ENCODE assay signal across 20 cellular contexts in the genomic region with DNA sequence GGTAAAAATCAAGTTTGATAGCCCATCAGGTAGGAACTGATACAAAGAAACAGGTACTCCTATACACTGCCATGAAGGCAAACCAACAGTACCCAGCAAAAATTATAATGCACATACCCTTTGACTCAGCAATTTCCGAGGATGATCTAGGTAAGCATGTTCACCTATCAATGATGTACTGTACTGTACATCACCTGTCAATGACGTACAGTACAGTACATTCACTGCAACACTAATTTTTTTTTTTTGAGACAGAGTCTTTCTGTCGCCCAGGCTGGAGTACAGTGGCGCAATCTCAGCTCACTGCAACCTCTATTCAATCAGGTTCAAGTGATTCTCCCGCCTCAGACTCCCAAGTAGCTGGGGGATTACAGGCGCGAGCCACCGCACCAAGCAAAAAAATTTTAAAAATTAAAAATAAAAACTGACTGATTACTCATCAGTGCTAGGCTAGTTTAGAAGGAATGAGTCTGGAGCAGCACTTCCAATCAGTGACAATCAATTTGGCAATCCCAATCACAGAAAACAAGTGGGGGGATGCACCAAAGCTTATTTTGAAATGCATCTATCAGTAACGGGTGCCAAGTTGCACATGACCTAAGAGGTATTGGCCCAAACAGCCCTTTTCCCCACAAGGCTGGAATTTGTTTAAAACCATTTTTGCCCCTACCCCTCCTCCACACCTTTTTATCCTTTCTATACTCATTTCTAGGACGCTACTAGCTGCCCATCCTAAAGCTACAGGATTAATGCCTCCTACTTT. TPM values are rescaled to one million over a fixed set of nuclear protein-coding genes. Genes with fewer than 3 reads are reported as not detected.
DNase-seq lines count a peak whose midpoint lies in the region; ATAC-seq, FAIRE-seq and TF ChIP-seq lines count a peak whose summit lies in the region.
"Had no signal": no experiment of that assay in that cellular context is flagged by ENCODE, and none has a peak within 500 bp of the region (broad histone marks: within the 10 kb centered on the region; RNA-seq: fewer than 3 reads in every experiment).

No MANE protein-coding gene starts in this region.

- no peaks in the 10 kb centered on the region for H3K9me1 ChIP-seq in IMR-90 (ENCODE audit: insufficient read depth, low read length)

- CTCF ChIA-PET in activated CD4-positive, alpha-beta T cell treated with anti-CD3 and anti-CD28 coated beads for 36 hours (lab: Charles Lee): interaction anchor here (0.7 to 8.1 kb wide), 18 partner anchors 9 to 427 kb away, joined by 3 to 141 read pairs (median 4); no protein-coding TSS in a partner anchor
- CTCF ChIA-PET in IMR-90 (lab: Yijun Ruan, JAX) (interaction anchor here (0.6 to 1.9 kb wide), 5 partner anchors 18 to 418 kb away, joined by 3 to 5 read pairs (median 5); no protein-coding TSS in a partner anchor), GM12878 (lab: Yijun Ruan, JAX) (interaction anchor here (0.6 to 12.6 kb wide), 18 partner anchors 10 to 486 kb away, joined by 3 to 162 read pairs (median 4); partner anchors contain the start of gene HNRNPLL)

- no peak for TF ChIP-seq POLR2A in IMR-90 (IDR thresholded peaks at IDR 0.05; ENCODE audit: low read depth, low read length)
- no peak; the same call in 1 of the 2 replicates for TF ChIP-seq POLR2A in GM12878 (IDR thresholded peaks at IDR 0.05; ENCODE audit: low read depth, low read length)
- no peak for TF ChIP-seq POLR2A in lower leg skin (IDR thresholded peaks at IDR 0.05)

- H4K8ac ChIP-seq in IMR-90 (ENCODE audit: low read depth in 2 of 2, low read length in 2 of 2): no peak overlapping the region

- H3K36me3 ChIP-seq in IMR-90 (ENCODE audit: control insufficient read depth, insufficient read depth, low read length) (peaks cover 35% of the 10 kb centered on the region), GM12878 (ENCODE audit: control insufficient read depth in 2 of 2, insufficient read depth in 2 of 2, low read length in 1 of 2) (peaks cover 7 to 42% of the 10 kb centered on the region in 2 experiments)

- no peak overlapping the region for H4K5ac ChIP-seq in IMR-90 (ENCODE audit: low read depth, low read length)

- BruUV-seq in IMR-90 (replicated peaks; lab: Mats Ljungman, UMichigan): no TSS peak
- BruUV-seq in GM12878 (replicated peaks; lab: Mats Ljungman, UMichigan): no TSS peak

- no peak overlapping the region for H4K91ac ChIP-seq in IMR-90 (ENCODE audit: insufficient read depth, low read depth, low read length)

- no peak for FAIRE-seq in GM12878 (lab: Jason Lieb, UNC)
- FAIRE-seq: D721Med, frontal cortex, RCC 7860, small intestine had no signal

- 95% methylated on average over 2 of the region's 10 CpGs; no CpG with 5 or more reads in 1 of the 2 experiments for WGBS in IMR-90 (ENCODE audit: extremely low coverage in 2 of 2, insufficient read length in 1 of 2), 2 experiments
- 85% methylated on average over 10 of the region's 10 CpGs for WGBS in GM12878 (ENCODE audit: insufficient coverage, insufficient replicate concordance, low lambda C conversion rate, missing lambda C conversion rate)
- 84% methylated on average over 10 of the region's 10 CpGs for WGBS in lower leg skin, 2 donors

- H3K27me3 ChIP-seq in IMR-90 (ENCODE audit: control insufficient read depth, insufficient read depth, low read length) (no peaks in the 10 kb centered on the region), GM12878 (replicated peaks in 1 of 2; ENCODE audit: control insufficient read depth in 2 of 2, insufficient read depth in 2 of 2, low read length in 1 of 2) (no peaks in the 10 kb centered on the region)
- H3K27me3 ChIP-seq: breast epithelium had no signal

- TF ChIP-seq RAD21 in IMR-90 (IDR thresholded peaks at IDR 0.05; ENCODE audit: low read length) (no peak), GM12878 (IDR thresholded peaks at IDR 0.05; ENCODE audit: insufficient read depth, low read depth, low read length) (no peak)

- no peak overlapping the region for H3K4ac ChIP-seq in IMR-90 (ENCODE audit: low read depth, low read length)

- H2AK5ac ChIP-seq in IMR-90 (ENCODE audit: low read depth, low read length): no peak overlapping the region

- no peak overlapping the region for H2AK9ac ChIP-seq in IMR-90 (replicated peaks; ENCODE audit: low read depth, low read length, poor library complexity)

- H2AFZ ChIP-seq in IMR-90 (replicated peaks; ENCODE audit: low read length, poor library complexity): no peak overlapping the region
- H2AFZ ChIP-seq in GM12878 (ENCODE audit: control insufficient read depth, low read depth, low read length): no peak overlapping the region

- no peak overlapping the region for H2BK5ac ChIP-seq in IMR-90 (ENCODE audit: low read depth, low read length, poor library complexity, severe bottlenecking)

- H3K79me2 ChIP-seq in GM12878 (ENCODE audit: control insufficient read depth, insufficient read depth, low read length): peaks cover 48% of the 10 kb centered on the region

- no peak overlapping the region for H2BK20ac ChIP-seq in IMR-90 (ENCODE audit: low read depth, low read length)

- H3K14ac ChIP-seq in IMR-90 (replicated peaks; ENCODE audit: low read depth, low read length): no peak overlapping the region

- H3K56ac ChIP-seq in IMR-90 (ENCODE audit: extremely low read depth, insufficient read depth, low read length): no peak overlapping the region

- in situ Hi-C loops in IMR-90 (cut with MboI; ENCODE audit: low sequenced_read_pairs): no loop called here
- in situ Hi-C loops in GM12878 (cut with MboI): no loop called here

- RAD21 ChIA-PET in GM12878 (lab: Charles Lee; ENCODE audit: unreplicated experiment): interaction anchor here (1.1 to 5.0 kb wide), 7 partner anchors 20 to 178 kb away, joined by 4 to 47 read pairs (median 5); no protein-coding TSS in a partner anchor

- H2BK15ac ChIP-seq in IMR-90 (ENCODE audit: low read depth, low read length): no peak overlapping the region

- no peak overlapping the region for H3K4me3 Mint-ChIP-seq in activated CD4-positive, alpha-beta T cell treated with anti-CD3 and anti-CD28 coated beads for 36 hours
- peak overlapping the region; percentile 42 for H3K4me3 Mint-ChIP-seq in neural crest cell
- H3K4me3 Mint-ChIP-seq: activated CD4-positive, alpha-beta T cell treated with anti-CD3 and anti-CD28 coated beads, Interleukin-2, amount 10 ng/mL, durations not matched to agents 7 days and 5 days had no signal

- H3K27ac Mint-ChIP-seq in activated CD4-positive, alpha-beta T cell treated with anti-CD3 and anti-CD28 coated beads for 36 hours: peak overlapping the region; percentile 48
- H3K27ac Mint-ChIP-seq in neural crest cell (ENCODE audit: unreplicated experiment): no peak overlapping the region

- no peak overlapping the region for H3K9ac ChIP-seq in IMR-90 (ENCODE audit: low read depth, low read length)
- no peak overlapping the region for H3K9ac ChIP-seq in GM12878 (ENCODE audit: control insufficient read depth, insufficient read depth, low read length)

- H4K20me1 ChIP-seq in IMR-90 (ENCODE audit: insufficient read depth, low read length) (peaks cover 53% of the 10 kb centered on the region), GM12878 (ENCODE audit: control insufficient read depth, insufficient read depth) (no peaks in the 10 kb centered on the region)

- no peak for TF ChIP-seq EP300 in GM12878 (IDR thresholded peaks at IDR 0.05; ENCODE audit: borderline replicate concordance in 1 of 2, control insufficient read depth in 1 of 2, low read depth in 2 of 2, low read length in 2 of 2)

- no peak overlapping the region for H2BK120ac ChIP-seq in IMR-90 (ENCODE audit: low read depth, low read length)

- no peaks in the 10 kb centered on the region; the same call in 1 of the 2 replicates for H3K4me1 ChIP-seq in IMR-90 (ENCODE audit: control insufficient read depth, insufficient read depth, low read length)
- no peaks in the 10 kb centered on the region for H3K4me1 ChIP-seq in GM12878 (ENCODE audit: control insufficient read depth, insufficient read depth, low read length)

- H3K27ac ChIP-seq in IMR-90 (ENCODE audit: insufficient read depth, low read length) (no peak overlapping the region), GM12878 (ENCODE audit: control insufficient read depth, insufficient read depth) (no peak overlapping the region)
- H3K27ac ChIP-seq: breast epithelium had no signal

- POLR2A ChIA-PET in activated CD4-positive, alpha-beta T cell treated with anti-CD3 and anti-CD28 coated beads for 36 hours (lab: Charles Lee): interaction anchor here (0.7 to 3.4 kb wide), 6 partner anchors 8 to 167 kb away, joined by 3 to 26 read pairs (median 6); partner anchors contain the start of gene SRSF7
- POLR2A ChIA-PET in IMR-90 (lab: Charles Lee; ENCODE audit: unreplicated experiment) (interaction anchor here (0.6 kb wide), 2 partner anchors 30 to 1734 kb away, joined by 3 to 10 read pairs; no protein-coding TSS in a partner anchor), GM12878 (lab: Charles Lee) (interaction anchor here (1.0 to 1.5 kb wide), 5 partner anchors 8 to 180 kb away, joined by 3 to 5 read pairs (median 4); partner anchors contain the start of gene SRSF7)

- no peak overlapping the region for H3K23ac ChIP-seq in IMR-90 (ENCODE audit: low read depth, low read length)

- peaks cover 26 to 44% of the 10 kb centered on the region in 2 experiments; a peak in 3 of 4 replicates for H3K79me1 ChIP-seq in IMR-90 (ENCODE audit: low read depth in 1 of 2, low read length in 2 of 2)

- dilution Hi-C loops in IMR-90 (cut with HindIII; ENCODE audit: low sequenced_read_pairs, unreplicated experiment): loop anchor here (25.0 kb wide), 1 partner anchor 181 kb away; no protein-coding TSS in a partner anchor

- ATAC-seq in activated CD4-positive, alpha-beta T cell treated with anti-CD3 and anti-CD28 coated beads for 36 hours: peak; percentile 4
- no peak for ATAC-seq in IMR-90 (ENCODE audit: low read depth)
- ATAC-seq in GM12878: peak; percentile 11

- H3K9me3 ChIP-seq in IMR-90 (ENCODE audit: control insufficient read depth, insufficient read depth, low read length): no peaks in the 10 kb centered on the region
- H3K9me3 ChIP-seq in GM12878 (replicated peaks; ENCODE audit: control insufficient read depth, insufficient read depth, low read length): no peaks in the 10 kb centered on the region; the same call in 2 of the 3 replicates
- H3K9me3 ChIP-seq: breast epithelium, HAP-1 had no signal

- intact Hi-C loops in activated CD4-positive, alpha-beta T cell treated with anti-CD3 and anti-CD28 coated beads for 36 hours (cut with DNase I, micrococcal nuclease): loop anchor here in 1 of 2 experiments (10.0 kb wide), 2 partner anchors 382 to 428 kb away; partner anchors contain the start of gene SOS1
- intact Hi-C loops in IMR-90 (cut with micrococcal nuclease) (loop anchor here (5.0 kb wide), 1 partner anchor 161 kb away; no protein-coding TSS in a partner anchor), GM12878 (cut with micrococcal nuclease; ENCODE audit: unreplicated experiment) (loop anchor here (10.0 kb wide), 2 partner anchors 368 to 428 kb away; partner anchors contain the start of gene ATL2), lower leg skin (cut with DNase I; ENCODE audit: low total_unique reads) (loop anchor here (5.0 kb wide), 1 partner anchor 161 kb away; no protein-coding TSS in a partner anchor)

- H3K4me1 Mint-ChIP-seq in activated CD4-positive, alpha-beta T cell treated with anti-CD3 and anti-CD28 coated beads for 36 hours: peaks cover 72% of the 10 kb centered on the region
- peaks cover 47% of the 10 kb centered on the region for H3K4me1 Mint-ChIP-seq in neural crest cell

- SMC1A ChIA-PET in GM12878 (lab: Charles Lee; ENCODE audit: uncharacterized antibody, unreplicated experiment): interaction anchor here (0.6 to 5.5 kb wide), 15 partner anchors 9 to 467 kb away, joined by 3 to 48 read pairs (median 3); no protein-coding TSS in a partner anchor

- TF ChIP-seq CTCF in IMR-90 (conservative IDR thresholded peaks at IDR 0.05; ENCODE audit: low read depth, low read length): no peak
- no peak for TF ChIP-seq CTCF in GM12878 (IDR thresholded peaks at IDR 0.05 in 2 of 3, conservative IDR thresholded peaks at IDR 0.05 in 1 of 3; ENCODE audit: control insufficient read depth in 2 of 3, extremely low read depth in 1 of 3, insufficient read depth in 1 of 3, low read depth in 3 of 3, low read length in 3 of 3)
- no peak for TF ChIP-seq CTCF in neural crest cell (conservative IDR thresholded peaks at IDR 0.05)
- TF ChIP-seq CTCF in lower leg skin (IDR thresholded peaks at IDR 0.05): no peak

- no peaks in the 10 kb centered on the region for H3K27me3 Mint-ChIP-seq in activated CD4-positive, alpha-beta T cell treated with anti-CD3 and anti-CD28 coated beads for 36 hours
- H3K27me3 Mint-ChIP-seq in neural crest cell (ENCODE audit: low read depth): peaks cover 6% of the 10 kb centered on the region
- H3K27me3 Mint-ChIP-seq: activated CD4-positive, alpha-beta T cell treated with anti-CD3 and anti-CD28 coated beads, Interleukin-2, amount 10 ng/mL, durations not matched to agents 7 days and 5 days had no signal

- no peaks in the 10 kb centered on the region for H3K9me3 Mint-ChIP-seq in activated CD4-positive, alpha-beta T cell treated with anti-CD3 and anti-CD28 coated beads for 36 hours (ENCODE audit: low read depth)
- peaks cover 3% of the 10 kb centered on the region for H3K9me3 Mint-ChIP-seq in neural crest cell
- H3K9me3 Mint-ChIP-seq: activated CD4-positive, alpha-beta T cell treated with anti-CD3 and anti-CD28 coated beads, Interleukin-2, amount 10 ng/mL, durations not matched to agents 7 days and 5 days had no signal

- no peak overlapping the region for H3K4me3 ChIP-seq in IMR-90 (ENCODE audit: insufficient read depth, low read depth, low read length)
- peak overlapping the region; percentile 2; the same call in 1 of the 2 replicates for H3K4me3 ChIP-seq in GM12878
- H3K4me3 ChIP-seq in lower leg skin (ENCODE audit: low read depth, poor library complexity, severe bottlenecking): no peak overlapping the region
- H3K4me3 ChIP-seq: breast epithelium, HAP-1 had no signal

- H3K36me3 Mint-ChIP-seq in activated CD4-positive, alpha-beta T cell treated with anti-CD3 and anti-CD28 coated beads for 36 hours (ENCODE audit: low read depth): peaks cover 82% of the 10 kb centered on the region
- H3K36me3 Mint-ChIP-seq in neural crest cell (ENCODE audit: low read depth): peaks cover 55% of the 10 kb centered on the region

- no peak overlapping the region for H3K4me2 ChIP-seq in IMR-90 (ENCODE audit: low read depth, low read length)
- no peak overlapping the region for H3K4me2 ChIP-seq in GM12878 (ENCODE audit: control insufficient read depth, insufficient read depth)

- DNase-seq in activated CD4-positive, alpha-beta T cell treated with anti-CD3 and anti-CD28 coated beads for 36 hours: no peak
- DNase-seq in activated CD4-positive, alpha-beta T cell treated with anti-CD3 and anti-CD28 coated beads for 1 hour: no peak
- DNase-seq in IMR-90 (no peak), GM12878 (ENCODE audit: low read depth, low spot score) (no peak), neural crest cell (ENCODE audit: low read depth, low spot score) (no peak), lower leg skin (ENCODE audit: low spot score in 2 of 2) (no peak), hepatic stellate cell (ENCODE audit: low spot score) (no peak), MV-4-11 (lab: John Stamatoyannopoulos, UW) (no peak)
- DNase-seq: activated CD4-positive, alpha-beta T cell treated with anti-CD3 and anti-CD28 coated beads, Interleukin-2, amount 10 ng/mL, durations not matched to agents 7 days and 5 days; activated gamma-delta T cell; KG1; mesendoderm; NCI-H524 treated with DMSO at 0.1 percent for 48 hours; occipital lobe; small intestine had no signal

- H3K18ac ChIP-seq in IMR-90 (ENCODE audit: low read depth, low read length): no peak overlapping the region

RNA-seq across cellular contexts. Expression of gene SRSF7, which starts 8.2 kb away (rescaled TPM):
- 100 to 1,000 TPM; 194 to 309 TPM for total RNA-seq in activated CD4-positive, alpha-beta T cell treated with anti-CD3 and anti-CD28 coated beads for 36 hours
- total RNA-seq in IMR-90 (2012; rRNA removed) (148 and 260 TPM in 2 replicates), GM12878 (2014; rRNA removed) (205 and 241 TPM in 2 replicates), GM12878 (2014; rRNA removed; fragmentation: Illumina TruSeq; extraction: Trizol) (352 and 361 TPM in 2 replicates), GM12878 (2021) (275 and 278 TPM in 2 replicates), neural crest cell (347 and 356 TPM in 2 replicates), lower leg skin (10 to 100 TPM; 69.7 to 77.1 (median 72.8) TPM)
- polyA plus RNA-seq in IMR-90 (2012; rRNA removed) (191 and 193 TPM in 2 replicates), GM12878 (2011; rRNA removed) (538 and 623 TPM in 2 replicates), GM12878 (2014; fragmentation: Illumina TruSeq; extraction: Trizol) (315 and 320 TPM in 2 replicates), GM12878 (2014; fragmentation: Nextera tagmentation; extraction: Ambion mirVana) (100 to 1,000 TPM; 753 to 785 TPM), GM12878 (2014; rRNA removed) (282 and 313 TPM in 2 replicates), GM12878 (2016; fragmentation: Nextera tagmentation; extraction: Ambion mirVana) (100 to 1,000 TPM; 456 to 494 TPM)
- polyA plus RNA-seq in IMR-90 (2012; cell fraction: cytosol; rRNA removed): 39.8 and 81.0 TPM in 2 replicates
- polyA plus RNA-seq in IMR-90 (2012; cell fraction: nucleus; rRNA removed; ENCODE audit: low replicate concordance): 30.2 and 247 TPM in 2 replicates
- 134 and 148 TPM in 2 replicates for total RNA-seq in GM12878 (2013; cell fraction: nucleolus; rRNA removed)
- polyA plus RNA-seq in GM12878 (2011; ENCODE audit: low read depth): 276 TPM
- polyA plus RNA-seq in GM12878 (2011; cell fraction: cytosol; rRNA removed): 201 and 240 TPM in 2 replicates
- polyA plus RNA-seq in GM12878 (2011; cell fraction: nucleus; rRNA removed): 731 and 872 TPM in 2 replicates
- polyA plus RNA-seq in GM12878 (2012): 229 and 278 TPM in 2 replicates
- 221 and 363 TPM in 2 replicates for polyA minus RNA-seq in GM12878 (2011; rRNA and poly(A)+ RNA removed)
- polyA minus RNA-seq in GM12878 (2011; cell fraction: cytosol; rRNA and poly(A)+ RNA removed): 54.8 and 70.5 TPM in 2 replicates
- polyA minus RNA-seq in GM12878 (2011; cell fraction: nucleus; rRNA and poly(A)+ RNA removed): 117 and 178 TPM in 2 replicates

RNA-seq across cellular contexts. Expression of gene GEMIN6, which starts 35.0 kb away (rescaled TPM):
- total RNA-seq in activated CD4-positive, alpha-beta T cell treated with anti-CD3 and anti-CD28 coated beads for 36 hours: 10 to 100 TPM; 28.4 to 31.6 TPM
- 7.7 and 10.3 TPM in 2 replicates for total RNA-seq in IMR-90 (2012; rRNA removed)
- polyA plus RNA-seq in IMR-90 (2012; rRNA removed): 7.4 and 9.4 TPM in 2 replicates
- polyA plus RNA-seq in IMR-90 (2012; cell fraction: cytosol; rRNA removed): 2.3 and 5.1 TPM in 2 replicates
- 0.36 and 2.1 TPM in 2 replicates for polyA plus RNA-seq in IMR-90 (2012; cell fraction: nucleus; rRNA removed; ENCODE audit: low replicate concordance)
- 3.4 and 4.3 TPM in 2 replicates for total RNA-seq in GM12878 (2013; cell fraction: nucleolus; rRNA removed)
- 14.2 and 16.6 TPM in 2 replicates for total RNA-seq in GM12878 (2014; rRNA removed)
- total RNA-seq in GM12878 (2014; rRNA removed; fragmentation: Illumina TruSeq; extraction: Trizol): 23.8 and 24.1 TPM in 2 replicates
- 22.1 and 22.9 TPM in 2 replicates for total RNA-seq in GM12878 (2021)
- polyA plus RNA-seq in GM12878 (2011; ENCODE audit: low read depth): 4.8 TPM
- 28.4 and 38.0 TPM in 2 replicates for polyA plus RNA-seq in GM12878 (2011; rRNA removed)
- polyA plus RNA-seq in GM12878 (2011; cell fraction: cytosol; rRNA removed): 10.4 and 12.1 TPM in 2 replicates
- polyA plus RNA-seq in GM12878 (2011; cell fraction: nucleus; rRNA removed): 6.0 and 6.3 TPM in 2 replicates
- polyA plus RNA-seq in GM12878 (2012): 7.9 and 11.0 TPM in 2 replicates
- 16.6 and 25.6 TPM in 2 replicates for polyA plus RNA-seq in GM12878 (2014; fragmentation: Illumina TruSeq; extraction: Trizol)
- 10 to 100 TPM; 63.4 to 67.6 TPM for polyA plus RNA-seq in GM12878 (2014; fragmentation: Nextera tagmentation; extraction: Ambion mirVana)
- polyA plus RNA-seq in GM12878 (2014; rRNA removed): 16.3 and 16.6 TPM in 2 replicates
- 10 to 100 TPM; 31.7 to 40.3 TPM for polyA plus RNA-seq in GM12878 (2016; fragmentation: Nextera tagmentation; extraction: Ambion mirVana)
- 3.9 and 5.3 TPM in 2 replicates for polyA minus RNA-seq in GM12878 (2011; rRNA and poly(A)+ RNA removed)
- 2.9 and 3.3 TPM in 2 replicates for polyA minus RNA-seq in GM12878 (2011; cell fraction: cytosol; rRNA and poly(A)+ RNA removed)
- 1.2 and 2.1 TPM in 2 replicates for polyA minus RNA-seq in GM12878 (2011; cell fraction: nucleus; rRNA and poly(A)+ RNA removed)
- 20.8 and 24.1 TPM in 2 replicates for total RNA-seq in neural crest cell
- total RNA-seq in lower leg skin: 10 to 100 TPM in 1 of 4 donors, 1 to 10 TPM in 3; 2.6 to 11.0 (median 3.6) TPM
